In the genomic region with DNA sequence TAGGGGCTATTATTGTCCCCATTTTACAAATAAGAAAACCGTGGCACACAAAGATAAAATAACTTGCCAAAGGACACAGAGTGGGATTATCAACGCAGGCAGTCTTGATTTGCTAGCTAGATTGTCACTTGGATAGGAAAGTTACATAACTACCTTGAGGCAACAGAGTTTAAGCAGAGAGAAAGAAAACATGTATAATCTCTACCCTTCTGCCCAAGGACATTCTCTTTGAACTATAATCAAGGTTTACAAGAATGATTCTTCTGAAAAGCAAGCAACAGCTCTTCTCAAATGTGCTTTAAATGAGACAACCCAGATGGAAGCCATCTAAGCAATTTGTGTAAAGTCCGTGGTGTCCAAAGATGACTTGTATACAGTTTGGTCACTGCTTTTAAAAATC, we compare ENCODE assay signal across 29 cellular contexts.
"Had no signal": no experiment of that assay in that cellular context is flagged by ENCODE, and none has a peak within 500 bp of the region (broad histone marks: within the 10 kb centered on the region; RNA-seq: fewer than 3 reads in every experiment).

No MANE protein-coding gene starts in this region.

- H3K36me3 ChIP-seq: esophagus squamous epithelium, heart right ventricle, lower lobe of right lung, neural progenitor cell, prostate gland, right atrium auricular region, sigmoid colon, tibial artery had no signal

- H3K27ac ChIP-seq: esophagus squamous epithelium, heart right ventricle, lower lobe of right lung, neural progenitor cell, prostate gland, right atrium auricular region, sigmoid colon, testis, tibial artery had no signal

- H3K9ac ChIP-seq: neural progenitor cell had no signal

- H3K4me3 ChIP-seq: esophagus squamous epithelium, heart right ventricle, lower lobe of right lung, mucosa of descending colon, neural progenitor cell, prostate gland, right atrium auricular region, sigmoid colon, testis, tibial artery had no signal

- H3K4me2 ChIP-seq: neural progenitor cell had no signal

- H3K9me3 ChIP-seq: esophagus squamous epithelium, heart right ventricle, lower lobe of right lung, mucosa of descending colon, prostate gland, right atrium auricular region, sigmoid colon, testis, tibial artery had no signal

- H3K36me3 Mint-ChIP-seq: memory B cell; naive B cell; neural progenitor cell; stimulated activated memory B cell treated with anti-CD40 and anti-IgM and Interleukin-4, amounts not matched to agents 10 μg/mL and 1 μg/mL and 100 μg/mL, for 72 hours; type B pancreatic cell had no signal

- H3K27me3 Mint-ChIP-seq: memory B cell; naive B cell; stimulated activated memory B cell treated with anti-CD40 and anti-IgM and Interleukin-4, amounts not matched to agents 10 μg/mL and 1 μg/mL and 100 μg/mL, for 72 hours; type B pancreatic cell had no signal

- H3K27me3 ChIP-seq: esophagus squamous epithelium, heart right ventricle, neural progenitor cell, right atrium auricular region, sigmoid colon, testis, tibial artery had no signal

- H3K4me3 Mint-ChIP-seq: effector memory CD8-positive, alpha-beta T cell; memory B cell; naive B cell; nephron; neural progenitor cell; stimulated activated memory B cell treated with anti-CD40 and anti-IgM and Interleukin-4, amounts not matched to agents 10 μg/mL and 1 μg/mL and 100 μg/mL, for 72 hours; type B pancreatic cell had no signal

- DNase-seq: cortex of kidney; effector memory CD8-positive, alpha-beta T cell; erythroblast; esophagus squamous epithelium; foreskin melanocyte; glutamatergic neuron; heart right ventricle; hypothalamus; immature natural killer cell; islet precursor cell; left ventricle myocardium superior; lower lobe of right lung; mucosa of descending colon; naive B cell; sigmoid colon; stimulated activated CD4-positive, alpha-beta T cell treated with anti-CD3 and anti-CD28 coated beads, Interleukin-2, amount 100 ng/mL, for 24 hours; stimulated activated CD4-positive, alpha-beta T cell treated with anti-CD3 and anti-CD28 coated beads, Interleukin-4, amount 100 ng/mL, for 4 hours; stimulated activated naive CD8-positive, alpha-beta T cell treated with anti-CD3 and anti-CD28 coated beads, Interleukin-15, Interleukin-2, amounts not matched to agents 100 U/mL and 50 U/mL, for 24 hours; substantia nigra; testis; tibial artery had no signal

- H2AFZ ChIP-seq: neural progenitor cell had no signal

- FAIRE-seq: endometrium had no signal

- H3K9me3 Mint-ChIP-seq: immature natural killer cell; memory B cell; neural progenitor cell; stimulated activated memory B cell treated with anti-CD40 and anti-IgM and Interleukin-4, amounts not matched to agents 10 μg/mL and 1 μg/mL and 100 μg/mL, for 72 hours; type B pancreatic cell had no signal

- H3K4me1 Mint-ChIP-seq: memory B cell; naive B cell; nephron; neural progenitor cell; stimulated activated memory B cell treated with anti-CD40 and anti-IgM and Interleukin-4, amounts not matched to agents 10 μg/mL and 1 μg/mL and 100 μg/mL, for 72 hours had no signal

- H3K4me1 ChIP-seq: esophagus squamous epithelium, heart right ventricle, lower lobe of right lung, neural progenitor cell, prostate gland, right atrium auricular region, sigmoid colon, testis, tibial artery had no signal

- H3K27ac Mint-ChIP-seq: effector memory CD8-positive, alpha-beta T cell; memory B cell; naive B cell; nephron; neural progenitor cell; stimulated activated memory B cell treated with anti-CD40 and anti-IgM and Interleukin-4, amounts not matched to agents 10 μg/mL and 1 μg/mL and 100 μg/mL, for 72 hours; type B pancreatic cell had no signal
